In genomic region chr1:1899266-1899966, GRCh38 we compare ENCODE assay signal across 1 cellular context.
TF ChIP-seq lines count a peak whose summit lies in the region.

No MANE protein-coding gene starts in this region.

TF ChIP-seq in HepG2, 621 proteins besides CTCF, POLR2A, EP300 and RAD21 (continued from another document and continues in another):
- no peak for TF ChIP-seq RERE (CRISPR knock-in tag; IDR thresholded peaks at IDR 0.05; ENCODE audit: low read depth)
- 0 out of 2 replicates have a peak, but pooled peaks have one; percentile 39 for TF ChIP-seq ZNF572 (CRISPR knock-in tag; IDR thresholded peaks at IDR 0.05)
- TF ChIP-seq ZBTB20 (CRISPR knock-in tag; IDR thresholded peaks at IDR 0.05; ENCODE audit: borderline replicate concordance, low read depth): no peak
- no peak; the same call in 1 of the 2 replicates for TF ChIP-seq NR2F6 (IDR thresholded peaks at IDR 0.05)
- peak; percentile 54; the same call in 1 of the 2 replicates for TF ChIP-seq NR2F6 (CRISPR knock-in tag; IDR thresholded peaks at IDR 0.05)
- peak; percentile 31; the same call in 1 of the 2 replicates for TF ChIP-seq ZGPAT (CRISPR knock-in tag; IDR thresholded peaks at IDR 0.05)
- TF ChIP-seq TRIM24 (CRISPR knock-in tag; IDR thresholded peaks at IDR 0.05): no peak
- no peak for TF ChIP-seq KMT2A (CRISPR knock-in tag; IDR thresholded peaks at IDR 0.05)
- TF ChIP-seq ZNF724P (CRISPR knock-in tag; IDR thresholded peaks at IDR 0.05; ENCODE audit: borderline replicate concordance): no peak
- TF ChIP-seq NONO (IDR thresholded peaks at IDR 0.05): no peak
- 0 out of 2 replicates have a peak, but pooled peaks have one; percentile 23 for TF ChIP-seq NONO (CRISPR knock-in tag; conservative IDR thresholded peaks at IDR 0.05)
- TF ChIP-seq ZNF292 (CRISPR knock-in tag; IDR thresholded peaks at IDR 0.05; ENCODE audit: borderline replicate concordance, low read depth): no peak
- TF ChIP-seq SKI (IDR thresholded peaks at IDR 0.05; ENCODE audit: partially characterized antibody): no peak
- TF ChIP-seq CENPX (CRISPR knock-in tag; IDR thresholded peaks at IDR 0.05): no peak
- TF ChIP-seq HCFC1 (IDR thresholded peaks at IDR 0.05; ENCODE audit: low read depth, low read length): no peak
- peak; percentile 93 for TF ChIP-seq THRA (CRISPR knock-in tag; IDR thresholded peaks at IDR 0.05; ENCODE audit: borderline replicate concordance)
- TF ChIP-seq ZNF337 (CRISPR knock-in tag; IDR thresholded peaks at IDR 0.05; ENCODE audit: borderline replicate concordance, low read depth): no peak
- TF ChIP-seq ZNF318 (CRISPR knock-in tag; IDR thresholded peaks at IDR 0.05): no peak
- TF ChIP-seq AHR (CRISPR knock-in tag; IDR thresholded peaks at IDR 0.05): no peak
- TF ChIP-seq SETDB1 (CRISPR knock-in tag; IDR thresholded peaks at IDR 0.05; ENCODE audit: borderline replicate concordance): no peak
- no peak for TF ChIP-seq MXD3 (CRISPR knock-in tag; IDR thresholded peaks at IDR 0.05)
- TF ChIP-seq KDM5B (CRISPR knock-in tag; IDR thresholded peaks at IDR 0.05; ENCODE audit: borderline replicate concordance): no peak
- no peak for TF ChIP-seq ZNF761 (CRISPR knock-in tag; conservative IDR thresholded peaks at IDR 0.05)
- TF ChIP-seq ZNF773 (CRISPR knock-in tag; IDR thresholded peaks at IDR 0.05; ENCODE audit: borderline replicate concordance): no peak
- TF ChIP-seq FOSL1 (CRISPR knock-in tag; IDR thresholded peaks at IDR 0.05; ENCODE audit: borderline replicate concordance): no peak
- no peak for TF ChIP-seq ZIK1 (CRISPR knock-in tag; IDR thresholded peaks at IDR 0.05; ENCODE audit: borderline replicate concordance, low read depth)
- TF ChIP-seq NFE2L1 (CRISPR knock-in tag; IDR thresholded peaks at IDR 0.05; ENCODE audit: borderline replicate concordance): no peak
- no peak for TF ChIP-seq ZNF878 (CRISPR knock-in tag; IDR thresholded peaks at IDR 0.05)
- no peak for TF ChIP-seq ZNF614 (CRISPR knock-in tag; IDR thresholded peaks at IDR 0.05; ENCODE audit: borderline replicate concordance)
- TF ChIP-seq TMF1 (CRISPR knock-in tag; IDR thresholded peaks at IDR 0.05; ENCODE audit: low read depth): no peak
- no peak for TF ChIP-seq SIX4 (CRISPR knock-in tag; IDR thresholded peaks at IDR 0.05)
- TF ChIP-seq MXD1 (CRISPR knock-in tag; IDR thresholded peaks at IDR 0.05): no peak
- peak; percentile 83 for TF ChIP-seq XRCC5 (optimal IDR thresholded peaks at IDR 0.05; ENCODE audit: low read length)
- no peak for TF ChIP-seq ZNF468 (CRISPR knock-in tag; IDR thresholded peaks at IDR 0.05)
- TF ChIP-seq DR1 (CRISPR knock-in tag; IDR thresholded peaks at IDR 0.05): no peak
- peak; percentile 75 for TF ChIP-seq SMC3 (IDR thresholded peaks at IDR 0.05; ENCODE audit: low read length)
- TF ChIP-seq ZBTB8A (CRISPR knock-in tag; IDR thresholded peaks at IDR 0.05; ENCODE audit: borderline replicate concordance, low read depth): no peak
- no peak for TF ChIP-seq EHMT2 (IDR thresholded peaks at IDR 0.05; ENCODE audit: borderline replicate concordance, low read depth, low read length)
- no peak for TF ChIP-seq CAMTA2 (CRISPR knock-in tag; IDR thresholded peaks at IDR 0.05; ENCODE audit: borderline replicate concordance)
- TF ChIP-seq KLF12 (CRISPR knock-in tag; IDR thresholded peaks at IDR 0.05; ENCODE audit: borderline replicate concordance): no peak
- no peak for TF ChIP-seq ZNF597 (CRISPR knock-in tag; IDR thresholded peaks at IDR 0.05)
- TF ChIP-seq ZKSCAN8 (CRISPR knock-in tag; IDR thresholded peaks at IDR 0.05; ENCODE audit: borderline replicate concordance): no peak
- no peak for TF ChIP-seq GABPA (IDR thresholded peaks at IDR 0.05; ENCODE audit: low read depth, low read length)
- no peak for TF ChIP-seq GABPA (CRISPR knock-in tag; IDR thresholded peaks at IDR 0.05; ENCODE audit: low read depth)
- no peak for TF ChIP-seq CBX1 (IDR thresholded peaks at IDR 0.05; ENCODE audit: low read depth)
- TF ChIP-seq ZNF570 (CRISPR knock-in tag; IDR thresholded peaks at IDR 0.05; ENCODE audit: borderline replicate concordance): no peak
- no peak for TF ChIP-seq RCOR2 (CRISPR knock-in tag; IDR thresholded peaks at IDR 0.05)
- TF ChIP-seq HIC2 (CRISPR knock-in tag; IDR thresholded peaks at IDR 0.05; ENCODE audit: low read depth): no peak
